1 cellular context compared by ENCODE assay signal in genomic region chr3:23888617-23889228, GRCh38.
TF ChIP-seq lines count a peak whose summit lies in the region.

No MANE protein-coding gene starts in this region.

TF ChIP-seq in HepG2, 621 proteins besides CTCF, POLR2A, EP300 and RAD21:
- TF ChIP-seq STAG1 (CRISPR knock-in tag; IDR thresholded peaks at IDR 0.05) (peak; percentile 62), SMC3 (IDR thresholded peaks at IDR 0.05; ENCODE audit: low read length) (peak; percentile 45), ZMAT3 (CRISPR knock-in tag; conservative IDR thresholded peaks at IDR 0.05) (no peak)
TF ChIP-seq in HepG2: peak in this region for 2.
